ENCODE assay signal across 1 cellular context in genomic region chr2:68441994-68442322, GRCh38.
TF ChIP-seq lines count a peak whose summit lies in the region.

No MANE protein-coding gene starts in this region.

TF ChIP-seq in HCT116, 20 proteins besides CTCF, POLR2A, EP300 and RAD21 (continued from another document):
- TF ChIP-seq REST (IDR thresholded peaks at IDR 0.05; ENCODE audit: low read depth) (no peak), EZH2phosphoT487 (IDR thresholded peaks at IDR 0.05; ENCODE audit: borderline replicate concordance) (no peak)
TF ChIP-seq in HCT116: peak in this region for 0.
